8 cellular contexts compared by ENCODE assay signal in genomic region chr9:6645153-6646027, GRCh38. TPM values are rescaled to one million over a fixed set of nuclear protein-coding genes. Genes with fewer than 3 reads are reported as not detected.
DNase-seq lines count a peak whose midpoint lies in the region; ATAC-seq, FAIRE-seq and TF ChIP-seq lines count a peak whose summit lies in the region.

Gene GLDC, minus strand, starts transcription at chr9:6645729. Its CDS starts 230 bp downstream, at chr9:6645499.

- peaks cover 16% of the 10 kb centered on the region for H3K4me1 ChIP-seq in body of pancreas
- peaks cover 0 to 3% of the 10 kb centered on the region in 2 donors for H3K4me1 ChIP-seq in small intestine (ENCODE audit: control insufficient read depth in 2 of 2, insufficient read depth in 1 of 2, low read depth in 1 of 2, low read length in 1 of 2)

- H3K27me3 ChIP-seq in body of pancreas (peaks cover 0 to 7% of the 10 kb centered on the region in 2 donors), small intestine (ENCODE audit: control insufficient read depth in 2 of 2, insufficient read depth in 2 of 2, low read length in 2 of 2) (peaks cover 7 to 16% of the 10 kb centered on the region in 2 donors)

- H3K36me3 ChIP-seq in body of pancreas (replicated peaks in 1 of 2; ENCODE audit: insufficient read depth in 1 of 2, low read depth in 2 of 2) (no peaks in the 10 kb centered on the region), small intestine (ENCODE audit: control insufficient read depth in 2 of 2, insufficient read depth in 2 of 2, low read length in 2 of 2) (no peaks in the 10 kb centered on the region)

- DNase-seq in DMS 273 (lab: John Stamatoyannopoulos, UW; ENCODE audit: unreplicated experiment) (peak; percentile 97), SK-N-DZ (ENCODE audit: low spot score) (peak; percentile 78), body of pancreas (peak; percentile 49 to 77 (median 66)), iPS-NIHi11 (ENCODE audit: low spot score) (peak; percentile 97), small intestine (peak; percentile 69), GOT3 (lab: John Stamatoyannopoulos, UW) (no peak)

- peak; percentile 86 for ATAC-seq in GM19467 (IDR thresholded peaks at IDR 0.05; ENCODE audit: unreplicated experiment)
- peak; percentile 85 for ATAC-seq in HG03565 (IDR thresholded peaks at IDR 0.05; ENCODE audit: unreplicated experiment)
- peak; percentile 89 for ATAC-seq in body of pancreas

- no peak for TF ChIP-seq CTCF in body of pancreas (IDR thresholded peaks at IDR 0.05)

- H3K9me3 ChIP-seq in body of pancreas, result no peaks in the 10 kb centered on the region
- H3K9me3 ChIP-seq in small intestine (ENCODE audit: control insufficient read depth, low read depth), result no peaks in the 10 kb centered on the region

- peak in 1 of 3 donors; percentile 12 for TF ChIP-seq POLR2A in body of pancreas (IDR thresholded peaks at IDR 0.05)

- FAIRE-seq in small intestine (lab: Jason Lieb, UNC), result no peak

- intact Hi-C loops in body of pancreas (cut with DNase I), result no loop called here

- 1% methylated on average over 16 to 79 of the region's 79 CpGs for WGBS in body of pancreas, 2 donors
- WGBS in small intestine, 3 donors, result 4 to 6% (median 4%) methylated on average over 40 to 79 of the region's 79 CpGs

- H3K4me3 ChIP-seq in body of pancreas (peak within 1 kb of the TSS in 1 of 2 donors; percentile 28), small intestine (ENCODE audit: low read depth in 1 of 2, low read length in 2 of 2) (peak within 1 kb of the TSS in 1 of 2 donors; percentile 56)

- H3K27ac ChIP-seq in body of pancreas (no peak within 1 kb of the TSS), small intestine (ENCODE audit: low read depth in 1 of 2, low read length in 1 of 2) (no peak within 1 kb of the TSS)

RNA-seq across cellular contexts. Expression of gene GLDC, which starts in this region (rescaled TPM):
- 16.2 and 20.9 TPM in 2 replicates for polyA plus RNA-seq in SK-N-DZ (2014; cell fraction: cytosol; rRNA removed)
- 24.1 and 28.5 TPM in 2 replicates for polyA plus RNA-seq in SK-N-DZ (2014; cell fraction: nucleus; rRNA removed)
- not detected for total RNA-seq in body of pancreas
- under 1 TPM in 2 of 3 donors, not detected in 1; 0.63 to 0.81 TPM for polyA plus RNA-seq in small intestine

Comparison
In these comparisons a context has a peak if more than half of its experiments do, and no peak if none do; other contexts are left out.
1. Peak in DNase-seq and ATAC-seq in body of pancreas; RNA of the gene not detected or under 1 TPM.
2. Peak in DNase-seq in small intestine; RNA of the gene not detected or under 1 TPM.